ENCODE assay signal across 15 cellular contexts in genomic region chr19:16649734-16650133, GRCh38. TPM values are rescaled to one million over a fixed set of nuclear protein-coding genes. Genes with fewer than 3 reads are reported as not detected.
DNase-seq lines count a peak whose midpoint lies in the region; ATAC-seq and TF ChIP-seq lines count a peak whose summit lies in the region.
"Had no signal": no experiment of that assay in that cellular context is flagged by ENCODE, and none has a peak within 500 bp of the region (broad histone marks: within the 10 kb centered on the region; RNA-seq: fewer than 3 reads in every experiment).

No MANE protein-coding gene starts in this region.

- peaks cover 19% of the 10 kb centered on the region for H4K20me1 ChIP-seq in neural progenitor cell (ENCODE audit: low read depth)

- ATAC-seq in Right ventricle myocardium superior (ENCODE audit: poor library complexity) (peak; percentile 63), left colon (peak; percentile 25)
- ATAC-seq: mucosa of descending colon had no signal

- peaks cover 41% of the 10 kb centered on the region for H3K36me3 Mint-ChIP-seq in neural progenitor cell

- H3K9ac ChIP-seq in neural progenitor cell, result no peak overlapping the region

- H3F3A ChIP-seq in neural progenitor cell (ENCODE audit: low read depth), result no peaks in the 10 kb centered on the region

- H3K4me1 ChIP-seq in left ventricle myocardium inferior (peaks cover 16% of the 10 kb centered on the region), neural progenitor cell (no peaks in the 10 kb centered on the region)

- no peaks in the 10 kb centered on the region for H3K9me3 Mint-ChIP-seq in neural progenitor cell
- H3K9me3 Mint-ChIP-seq: activated naive CD8-positive, alpha-beta T cell treated with anti-CD3 and anti-CD28 coated beads, Interleukin-2, amount 10 ng/mL, durations not matched to agents 7 days and 5 days had no signal

- no peak overlapping the region for H3K27ac ChIP-seq in left ventricle myocardium inferior (replicated peaks)
- H3K27ac ChIP-seq in neural progenitor cell, result no peak overlapping the region

- no peaks in the 10 kb centered on the region for H3K4me1 Mint-ChIP-seq in neural progenitor cell

- peaks cover 72% of the 10 kb centered on the region for H3K36me3 ChIP-seq in left ventricle myocardium inferior
- H3K36me3 ChIP-seq in neural progenitor cell, result peaks cover 6% of the 10 kb centered on the region

- H3K9me3 ChIP-seq in left ventricle myocardium inferior (replicated peaks) (no peaks in the 10 kb centered on the region), neural progenitor cell (ENCODE audit: low read depth) (no peaks in the 10 kb centered on the region)
- H3K9me3 ChIP-seq: mucosa of descending colon, prostate gland had no signal

- no peak overlapping the region for H2AFZ ChIP-seq in neural progenitor cell (replicated peaks)

- H3K27ac Mint-ChIP-seq in neural progenitor cell, result no peak overlapping the region
- H3K27ac Mint-ChIP-seq: activated naive CD8-positive, alpha-beta T cell treated with anti-CD3 and anti-CD28 coated beads, Interleukin-2, amount 10 ng/mL, durations not matched to agents 7 days and 5 days had no signal

- DNase-seq in Right ventricle myocardium superior, result no peak
- DNase-seq in left ventricle myocardium inferior, result no peak
- DNase-seq in UCSD-AML1 (lab: John Stamatoyannopoulos, UW; ENCODE audit: unreplicated experiment), result peak; percentile 11
- no peak for DNase-seq in left colon
- DNase-seq in COR-L47 (lab: John Stamatoyannopoulos, UW), result no peak
- DNase-seq in CD1c-positive myeloid dendritic cell (ENCODE audit: extremely low spot score), result no peak
- DNase-seq in neural progenitor cell (ENCODE audit: low spot score), result no peak
- DNase-seq in activated CD4-positive, alpha-beta T cell treated with anti-CD3 and anti-CD28 coated beads, Interleukin-2, amount 50 U/mL, for 1 hour, result no peak
- DNase-seq: activated naive CD8-positive, alpha-beta T cell treated with anti-CD3 and anti-CD28 coated beads, Interleukin-2, amount 10 ng/mL, durations not matched to agents 7 days and 5 days; HCEC 1CT; MM.1S; mucosa of descending colon; NCI-H524 treated with DMSO at 0.1 percent for 48 hours; stimulated activated CD4-positive, alpha-beta T cell treated with anti-CD3 and anti-CD28 coated beads, Interleukin-2, amount 100 ng/mL, for 48 hours had no signal

- TF ChIP-seq CTCF in left ventricle myocardium inferior (IDR thresholded peaks at IDR 0.05; ENCODE audit: borderline replicate concordance) (no peak), neural progenitor cell (IDR thresholded peaks at IDR 0.05) (no peak)

- H3K4me3 Mint-ChIP-seq in neural progenitor cell, result no peak overlapping the region
- H3K4me3 Mint-ChIP-seq: activated naive CD8-positive, alpha-beta T cell treated with anti-CD3 and anti-CD28 coated beads, Interleukin-2, amount 10 ng/mL, durations not matched to agents 7 days and 5 days had no signal

- H3K79me2 ChIP-seq in neural progenitor cell (ENCODE audit: low read depth), result peaks cover 25% of the 10 kb centered on the region

- intact Hi-C loops in Right ventricle myocardium superior (cut with DNase I), result no loop called here
- intact Hi-C loops in left ventricle myocardium inferior (cut with micrococcal nuclease), result no loop called here
- intact Hi-C loops in left colon (cut with DNase I, micrococcal nuclease), result no loop called here

- H3K27me3 ChIP-seq in left ventricle myocardium inferior (ENCODE audit: low read depth) (no peaks in the 10 kb centered on the region), neural progenitor cell (no peaks in the 10 kb centered on the region)

- H3K4me2 ChIP-seq in neural progenitor cell, result no peak overlapping the region

- peaks cover 2% of the 10 kb centered on the region for H3K27me3 Mint-ChIP-seq in neural progenitor cell (ENCODE audit: insufficient read depth, low read depth)
- H3K27me3 Mint-ChIP-seq: activated naive CD8-positive, alpha-beta T cell treated with anti-CD3 and anti-CD28 coated beads, Interleukin-2, amount 10 ng/mL, durations not matched to agents 7 days and 5 days had no signal

- H3K4me3 ChIP-seq in left ventricle myocardium inferior (no peak overlapping the region), neural progenitor cell (no peak overlapping the region)
- H3K4me3 ChIP-seq: mucosa of descending colon, prostate gland had no signal

RNA-seq across cellular contexts. Expression of gene SMIM7, which starts 10.2 kb away (rescaled TPM):
- total RNA-seq in Right ventricle myocardium superior (27.5 TPM), left ventricle myocardium inferior (30.8 TPM), left colon (10 to 100 TPM; 70.7 to 75.0 TPM), neural progenitor cell (ENCODE audit: low replicate concordance) (65.3 and 105 TPM in 2 replicates)

RNA-seq across cellular contexts. Expression of gene TMEM38A, which starts 11.2 kb away (rescaled TPM):
- 44.6 TPM for total RNA-seq in Right ventricle myocardium superior
- total RNA-seq in left ventricle myocardium inferior, result 44.6 TPM
- 1 to 10 TPM; 6.4 to 9.1 TPM for total RNA-seq in left colon
- total RNA-seq in neural progenitor cell (ENCODE audit: low replicate concordance), result 0.36 and 1.5 TPM in 2 replicates

RNA-seq across cellular contexts. Expression of gene MED26, which starts 21.7 kb away (rescaled TPM):
- 3.9 TPM for total RNA-seq in Right ventricle myocardium superior
- 4.0 TPM for total RNA-seq in left ventricle myocardium inferior
- 10 to 100 TPM in 1 of 2 donors, 1 to 10 TPM in 1; 9.0 to 10.4 TPM for total RNA-seq in left colon
- 7.4 and 8.6 TPM in 2 replicates for total RNA-seq in neural progenitor cell (ENCODE audit: low replicate concordance)
